Comparison of ENCODE assay signal across 21 cellular contexts in the genomic region with DNA sequence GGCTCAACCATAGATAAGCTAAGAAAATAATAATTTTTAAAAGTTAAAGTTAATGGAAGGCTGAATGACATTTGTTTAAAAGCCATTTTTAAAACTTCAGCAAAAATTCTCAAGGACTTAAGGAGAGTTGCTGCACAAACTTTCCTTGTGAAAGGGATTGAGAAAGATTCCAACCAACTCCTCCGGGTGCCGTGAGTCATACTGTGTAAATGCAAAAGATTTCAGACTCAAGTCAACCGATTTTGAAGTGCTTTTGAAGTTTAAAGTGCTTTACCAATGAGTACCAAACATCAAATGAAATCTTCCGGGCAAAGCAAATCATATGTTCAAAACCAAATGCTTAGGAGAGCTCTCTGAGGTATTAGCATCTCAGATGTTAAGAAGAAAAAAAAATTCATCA. TPM values are rescaled to one million over a fixed set of nuclear protein-coding genes. Genes with fewer than 3 reads are reported as not detected.
A peak's percentile ranks its signal among the peaks of the same experiment; 100 is the strongest.
DNase-seq lines count a peak whose midpoint lies in the region; ATAC-seq lines count a peak whose summit lies in the region.
"Had no signal": no experiment of that assay in that cellular context is flagged by ENCODE, and none has a peak within 500 bp of the region (broad histone marks: within the 10 kb centered on the region; RNA-seq: fewer than 3 reads in every experiment).

No MANE protein-coding gene starts in this region.

- H3K4me3 ChIP-seq in skeletal muscle cell (ENCODE audit: low read depth, low read length) (no peak overlapping the region), H7 (ENCODE audit: insufficient read depth, low read depth, low read length) (no peak overlapping the region)
- H3K4me3 ChIP-seq: adrenal gland, right lobe of liver had no signal

- H3K27me3 Mint-ChIP-seq in activated T-cell treated with anti-CD3 and anti-CD28 coated beads, Interleukin-2, amount 50 U/mL, for 24 hours = no peaks in the 10 kb centered on the region
- H3K27me3 Mint-ChIP-seq: activated B cell treated with CpG ODN at 0.5 μM for 24 hours; CD8-positive, alpha-beta memory T cell had no signal

- H3K4me1 Mint-ChIP-seq in activated T-cell treated with anti-CD3 and anti-CD28 coated beads, Interleukin-2, amount 50 U/mL, for 24 hours (ENCODE audit: low read depth) = no peaks in the 10 kb centered on the region
- H3K4me1 Mint-ChIP-seq: activated B cell treated with CpG ODN at 0.5 μM for 24 hours; CD8-positive, alpha-beta memory T cell had no signal

- H3K36me3 ChIP-seq in H7 (replicated peaks; ENCODE audit: control insufficient read depth, insufficient read depth, low read length) = no peaks in the 10 kb centered on the region
- H3K36me3 ChIP-seq: adrenal gland, right lobe of liver had no signal

- peak; percentile 31 for DNase-seq in HS-5 (ENCODE audit: low read depth)
- peak; percentile 71 for DNase-seq in astrocyte of the hippocampus (ENCODE audit: low read depth, low spot score)
- DNase-seq in glomerular visceral epithelial cell (ENCODE audit: extremely low spot score) = peak; percentile 0
- DNase-seq in skeletal muscle cell (ENCODE audit: low read depth) = peak; percentile 5
- DNase-seq in activated T-cell treated with anti-CD3 and anti-CD28 coated beads, Interleukin-2, amount 50 U/mL, for 24 hours = no peak
- no peak for DNase-seq in GF-D8 (lab: John Stamatoyannopoulos, UW)
- no peak for DNase-seq in H7
- DNase-seq: activated B cell treated with CpG ODN at 0.5 μM for 24 hours; activated CD8-positive, alpha-beta T cell treated with anti-CD3 and anti-CD28 coated beads, Interleukin-2, amount 10 ng/mL, durations not matched to agents 7 days and 5 days; CD8-positive, alpha-beta memory T cell; hypothalamus; left cardiac atrium; MV-4-11; NCI-H2081; NCI-H526 treated with DMSO at 0.1 percent for 48 hours; OCI-M1; right lobe of liver; stimulated activated CD4-positive, alpha-beta T cell treated with anti-CD3 and anti-CD28 coated beads, Interleukin-2, amount 100 ng/mL, for 24 hours had no signal

- H3K27ac Mint-ChIP-seq in activated T-cell treated with anti-CD3 and anti-CD28 coated beads, Interleukin-2, amount 50 U/mL, for 24 hours = no peak overlapping the region
- H3K27ac Mint-ChIP-seq: activated B cell treated with CpG ODN at 0.5 μM for 24 hours; activated CD8-positive, alpha-beta T cell treated with anti-CD3 and anti-CD28 coated beads, Interleukin-2, amount 10 ng/mL, durations not matched to agents 7 days and 5 days; CD8-positive, alpha-beta memory T cell; T-helper 2 cell treated with Interferon-gamma antibody and Interleukin-4, amounts not matched to agents 5 μg/mL and 100 μg/mL, for 36 hours had no signal

- no peaks in the 10 kb centered on the region for H3K36me3 Mint-ChIP-seq in activated T-cell treated with anti-CD3 and anti-CD28 coated beads, Interleukin-2, amount 50 U/mL, for 24 hours (ENCODE audit: low read depth)

- no peak overlapping the region for H3K4me3 Mint-ChIP-seq in activated T-cell treated with anti-CD3 and anti-CD28 coated beads, Interleukin-2, amount 50 U/mL, for 24 hours
- H3K4me3 Mint-ChIP-seq: activated B cell treated with CpG ODN at 0.5 μM for 24 hours; activated CD8-positive, alpha-beta T cell treated with anti-CD3 and anti-CD28 coated beads, Interleukin-2, amount 10 ng/mL, durations not matched to agents 7 days and 5 days; CD8-positive, alpha-beta memory T cell; T-helper 2 cell treated with Interferon-gamma antibody and Interleukin-4, amounts not matched to agents 5 μg/mL and 100 μg/mL, for 36 hours had no signal

- ATAC-seq in activated CD4-positive, CD25-positive, alpha-beta regulatory T cell treated with anti-CD3 and anti-CD28 coated beads, Interleukin-2, amount 50 U/mL, for 24 hours = no peak
- ATAC-seq: activated CD8-positive, alpha-beta T cell treated with anti-CD3 and anti-CD28 coated beads, Interleukin-2, amount 10 ng/mL, durations not matched to agents 7 days and 5 days; left cardiac atrium; right lobe of liver had no signal

- peaks cover under 1% of the 10 kb centered on the region for H3K9me3 Mint-ChIP-seq in activated T-cell treated with anti-CD3 and anti-CD28 coated beads, Interleukin-2, amount 50 U/mL, for 24 hours
- H3K9me3 Mint-ChIP-seq: activated B cell treated with CpG ODN at 0.5 μM for 24 hours had no signal

- H3K27me3 ChIP-seq in H7 (ENCODE audit: control insufficient read depth, insufficient read depth, low read length) = no peaks in the 10 kb centered on the region
- H3K27me3 ChIP-seq: adrenal gland, right lobe of liver had no signal

RNA-seq across cellular contexts. Expression of gene VCX2, which starts 31.4 kb away (rescaled TPM):
- not detected in 2 replicates for total RNA-seq in H7 (2014; rRNA removed; shearing (Covaris generic))
- total RNA-seq: activated B cell treated with CpG ODN at 0.5 μM for 24 hours; activated CD8-positive, alpha-beta T cell treated with anti-CD3 and anti-CD28 coated beads, Interleukin-2, amount 10 ng/mL, durations not matched to agents 7 days and 5 days; adrenal gland; CD8-positive, alpha-beta memory T cell; left cardiac atrium; right lobe of liver had no signal

Comparison
In these comparisons a context has a peak if more than half of its experiments do, and no peak if none do; other contexts are left out.
1. DNase-seq: peak in HS-5 (single experiment), astrocyte of the hippocampus (single experiment), glomerular visceral epithelial cell (single experiment) and skeletal muscle cell (single experiment); none in activated T-cell treated with anti-CD3 and anti-CD28 coated beads, Interleukin-2, amount 50 U/mL, for 24 hours (single experiment), GF-D8 (single experiment) and H7 (single experiment).